In the genomic region with DNA sequence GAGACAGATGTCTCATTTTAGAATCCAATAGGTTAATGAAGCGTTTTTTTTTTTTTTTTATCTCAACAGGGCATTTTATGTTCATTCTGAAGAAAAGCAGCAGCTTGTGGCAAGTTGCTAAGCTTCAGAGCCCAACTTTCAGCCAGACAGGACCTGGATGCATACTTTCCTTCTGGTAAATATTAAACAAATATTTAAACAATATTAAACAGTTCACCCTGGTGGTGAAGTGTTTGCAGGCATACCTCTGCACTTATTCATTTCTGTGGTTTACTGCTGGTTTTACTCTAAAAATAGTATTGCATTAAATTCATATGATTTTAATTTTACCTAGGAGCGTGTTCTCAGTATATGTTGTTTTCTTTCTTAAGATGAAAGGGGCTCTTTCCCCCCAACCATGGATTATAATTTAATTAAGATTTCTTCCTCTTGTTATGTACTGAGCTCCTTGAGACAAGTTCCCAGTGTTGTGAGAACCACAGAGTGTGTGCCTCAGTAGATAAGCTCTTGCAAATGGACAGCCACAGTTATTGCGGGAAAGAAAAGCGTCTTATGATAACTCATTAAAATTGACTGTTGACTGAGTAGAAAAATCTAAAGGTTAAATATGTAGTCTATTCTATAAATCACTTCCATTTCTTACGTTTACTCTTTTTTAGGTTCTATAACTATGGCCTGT, we compare ENCODE assay signal across 16 cellular contexts.
"Had no signal": no experiment of that assay in that cellular context is flagged by ENCODE, and none has a peak within 500 bp of the region (broad histone marks: within the 10 kb centered on the region; RNA-seq: fewer than 3 reads in every experiment).

No MANE protein-coding gene starts in this region.

- H3K36me3 ChIP-seq: cardiac muscle cell, right atrium auricular region, tibial artery, vagina had no signal

- H3K4me3 ChIP-seq: cardiac muscle cell, dorsolateral prefrontal cortex, right atrium auricular region, tibial artery, vagina had no signal

- H3K27ac ChIP-seq: cardiac muscle cell, dorsolateral prefrontal cortex, right atrium auricular region, tibial artery, vagina had no signal

- H3K4me1 ChIP-seq: right atrium auricular region, tibial artery, vagina had no signal

- ATAC-seq: activated CD4-positive, CD25-positive, alpha-beta regulatory T cell treated with anti-CD3 and anti-CD28 coated beads, Interleukin-2, amount 50 U/mL, for 24 hours; left ventricle myocardium superior had no signal

- H3K9me3 ChIP-seq: right atrium auricular region, tibial artery, vagina had no signal

- H3K27me3 ChIP-seq: cardiac muscle cell, right atrium auricular region, tibial artery, vagina had no signal

- DNase-seq: activated naive CD4-positive, alpha-beta T cell; activated naive CD8-positive, alpha-beta T cell treated with anti-CD3 and anti-CD28 coated beads, Interleukin-2, amount 10 ng/mL, durations not matched to agents 7 days and 5 days; activated T-cell treated with anti-CD3 and anti-CD28 coated beads for 4 hours; dorsolateral prefrontal cortex; hippocampal formation; kidney; left ventricle myocardium superior; nucleus accumbens; posterior cingulate gyrus; stimulated activated CD4-positive, alpha-beta T cell treated with anti-CD3 and anti-CD28 coated beads, Interleukin-4, amount 100 ng/mL, for 1 hour; stimulated activated naive CD4-positive, alpha-beta T cell; tibial artery had no signal
